In genomic region chr1:248820041-248820585, GRCh38 we compare ENCODE assay signal across 15 cellular contexts. TPM values are rescaled to one million over a fixed set of nuclear protein-coding genes. Genes with fewer than 3 reads are reported as not detected.
A peak's percentile ranks its signal among the peaks of the same experiment; 100 is the strongest.
DNase-seq lines count a peak whose midpoint lies in the region; ATAC-seq, FAIRE-seq and TF ChIP-seq lines count a peak whose summit lies in the region.
"Had no signal": no experiment of that assay in that cellular context is flagged by ENCODE, and none has a peak within 500 bp of the region (broad histone marks: within the 10 kb centered on the region; RNA-seq: fewer than 3 reads in every experiment).

No MANE protein-coding gene starts in this region.

- no peaks in the 10 kb centered on the region; the same call in 1 of the 2 replicates for H3K27me3 Mint-ChIP-seq in HFFc6 (ENCODE audit: insufficient read depth)
- H3K27me3 Mint-ChIP-seq: activated naive CD8-positive, alpha-beta T cell treated with anti-CD3 and anti-CD28 coated beads, Interleukin-2, amount 50 U/mL, for 24 hours had no signal

- 88% methylated on average over 7 of the region's 7 CpGs for WGBS in SK-N-SH (ENCODE audit: low lambda C conversion rate)
- WGBS in K562 (ENCODE audit: insufficient coverage, low coverage, missing lambda C conversion rate): 77% methylated on average over 7 of the region's 7 CpGs
- 90 to 92% methylated on average over 7 of the region's 7 CpGs for WGBS in sigmoid colon, 2 donors

- in situ Hi-C loops in K562 (cut with MboI): no loop called here

- H3K27me3 ChIP-seq in SK-N-SH (ENCODE audit: insufficient read depth) (no peaks in the 10 kb centered on the region), K562 (ENCODE audit: control insufficient read depth in 2 of 2, insufficient read depth in 2 of 2, low read length in 2 of 2) (no peaks in the 10 kb centered on the region), osteoblast (ENCODE audit: insufficient read depth, low read length) (no peaks in the 10 kb centered on the region), sigmoid colon (no peaks in the 10 kb centered on the region)
- H3K27me3 ChIP-seq: suprapubic skin had no signal

- peak overlapping the region; percentile 94; the same call in 1 of the 2 replicates for H3K4me3 Mint-ChIP-seq in HFFc6
- H3K4me3 Mint-ChIP-seq: activated naive CD8-positive, alpha-beta T cell treated with anti-CD3 and anti-CD28 coated beads, Interleukin-2, amount 50 U/mL, for 24 hours had no signal

- no peaks in the 10 kb centered on the region for H3K9me3 Mint-ChIP-seq in HFFc6
- H3K9me3 Mint-ChIP-seq: activated naive CD8-positive, alpha-beta T cell treated with anti-CD3 and anti-CD28 coated beads, Interleukin-2, amount 50 U/mL, for 24 hours had no signal

- peaks cover 62% of the 10 kb centered on the region for H3K4me1 Mint-ChIP-seq in HFFc6 (ENCODE audit: low read depth)

- H3K9me2 ChIP-seq in SK-N-SH: no peaks in the 10 kb centered on the region

- DNase-seq in SK-N-SH: peak; percentile 4
- DNase-seq in HFFc6: no peak
- DNase-seq in K562 (ENCODE audit: extremely low read depth in 1 of 4, low spot score in 3 of 4): peak in 1 of 4 experiments; percentile 5
- no peak for DNase-seq in osteoblast (ENCODE audit: insufficient read length, low spot score, missing footprints)
- no peak for DNase-seq in DMS79 (lab: John Stamatoyannopoulos, UW)
- no peak for DNase-seq in sigmoid colon
- no peak for DNase-seq in DMS 273 (lab: John Stamatoyannopoulos, UW; ENCODE audit: unreplicated experiment)
- DNase-seq: activated naive CD8-positive, alpha-beta T cell treated with anti-CD3 and anti-CD28 coated beads, Interleukin-2, amount 50 U/mL, for 24 hours; activated T-cell treated with anti-CD3 and anti-CD28 coated beads for 4 hours; GOT3; retina had no signal

- peak overlapping the region in 1 of 2 experiments; percentile 92; a peak in 2 of 4 replicates for H3K27ac ChIP-seq in SK-N-SH (ENCODE audit: low read depth in 2 of 2, low read length in 1 of 2)
- H3K27ac ChIP-seq in K562 (ENCODE audit: extremely low read depth, low read depth, low read length): no peak overlapping the region
- H3K27ac ChIP-seq in osteoblast (ENCODE audit: low read depth, low read length): peak overlapping the region; percentile 98
- H3K27ac ChIP-seq in sigmoid colon: no peak overlapping the region
- H3K27ac ChIP-seq: 22Rv1, suprapubic skin had no signal

- TF ChIP-seq POLR2A in K562 (conservative IDR thresholded peaks at IDR 0.05): no peak
- TF ChIP-seq POLR2A in sigmoid colon (IDR thresholded peaks at IDR 0.05): no peak

- no peak overlapping the region for H3K9ac ChIP-seq in SK-N-SH
- no peak overlapping the region for H3K9ac ChIP-seq in K562 (ENCODE audit: insufficient read depth in 1 of 2, low read depth in 2 of 2, low read length in 2 of 2)

- peaks cover 6% of the 10 kb centered on the region; the same call in 1 of the 2 replicates for H4K20me1 ChIP-seq in SK-N-SH (ENCODE audit: insufficient read depth)
- H4K20me1 ChIP-seq in K562 (replicated peaks; ENCODE audit: control insufficient read depth, insufficient read depth, low read length): peaks cover 5% of the 10 kb centered on the region; the same call in 1 of the 2 replicates
- peaks cover 29% of the 10 kb centered on the region for H4K20me1 ChIP-seq in osteoblast (ENCODE audit: insufficient read depth, low read length)

- ATAC-seq in SK-N-SH treated with all-trans-retinoic acid at 6 μM for 48 hours: no peak
- ATAC-seq in K562: no peak
- ATAC-seq: activated naive CD8-positive, alpha-beta T cell treated with anti-CD3 and anti-CD28 coated beads, Interleukin-2, amount 50 U/mL, for 24 hours had no signal

- H3K4me1 ChIP-seq in SK-N-SH (ENCODE audit: control insufficient read depth in 1 of 2, insufficient read depth in 2 of 2, low read depth in 1 of 2, low read length in 1 of 2): peaks cover 33 to 41% of the 10 kb centered on the region in 2 experiments
- H3K4me1 ChIP-seq in K562 (replicated peaks in 1 of 2; ENCODE audit: control insufficient read depth in 2 of 2, insufficient read depth in 2 of 2, low read length in 2 of 2): peaks cover 6 to 21% of the 10 kb centered on the region in 2 experiments; a peak in 4 of 5 replicates
- H3K4me1 ChIP-seq in osteoblast (ENCODE audit: insufficient read depth, low read length): peaks cover 47% of the 10 kb centered on the region
- H3K4me1 ChIP-seq in sigmoid colon: peaks cover 0 to 65% (median 62%) of the 10 kb centered on the region in 4 donors

- H3K36me3 ChIP-seq in SK-N-SH (replicated peaks in 1 of 2; ENCODE audit: control insufficient read depth in 1 of 2, insufficient read depth in 2 of 2, low read length in 1 of 2) (peaks cover 14 to 46% of the 10 kb centered on the region in 2 experiments), K562 (ENCODE audit: control insufficient read depth, insufficient read depth, low read length) (peaks cover 80% of the 10 kb centered on the region), osteoblast (ENCODE audit: insufficient read depth, low read length) (peaks cover 49% of the 10 kb centered on the region), sigmoid colon (peaks cover 13 to 28% (median 19%) of the 10 kb centered on the region in 4 donors)

- POLR2A ChIA-PET in SK-N-SH (lab: Yijun Ruan, JAX): no interaction called here
- POLR2A ChIA-PET in K562 (lab: Yijun Ruan, JAX): interaction anchor here (0.6 to 3.9 kb wide), 5 partner anchors 9 to 25 kb away, joined by 3 to 14 read pairs (median 4); partner anchors contain the start of gene ZNF672

- peak overlapping the region; percentile 81; the same call in 1 of the 2 replicates for H3K4me2 ChIP-seq in SK-N-SH
- no peak overlapping the region for H3K4me2 ChIP-seq in K562 (ENCODE audit: insufficient read depth, low read length)
- no peak overlapping the region for H3K4me2 ChIP-seq in osteoblast (ENCODE audit: insufficient read depth, low read length)

- H3K4me3 ChIP-seq in SK-N-SH (ENCODE audit: low read depth in 2 of 2, low read length in 1 of 2): no peak overlapping the region
- H3K4me3 ChIP-seq in K562: no peak overlapping the region
- H3K4me3 ChIP-seq in osteoblast (ENCODE audit: insufficient read depth, low read length): no peak overlapping the region
- H3K4me3 ChIP-seq in sigmoid colon: no peak overlapping the region
- H3K4me3 ChIP-seq: suprapubic skin had no signal

- no peak for TF ChIP-seq EP300 in SK-N-SH (IDR thresholded peaks at IDR 0.05; ENCODE audit: borderline replicate concordance in 1 of 2, low read depth in 1 of 2, low read length in 1 of 2)
- TF ChIP-seq EP300 in K562 (IDR thresholded peaks at IDR 0.05; ENCODE audit: low read length): no peak
- TF ChIP-seq EP300 in sigmoid colon (IDR thresholded peaks at IDR 0.05): no peak

- H3K9me1 ChIP-seq in K562 (ENCODE audit: control insufficient read depth, insufficient read depth, low read length): no peaks in the 10 kb centered on the region

- H3K79me2 ChIP-seq in SK-N-SH (ENCODE audit: insufficient read depth) (peaks cover 75% of the 10 kb centered on the region), K562 (ENCODE audit: control insufficient read depth, insufficient read depth, low read length) (peaks cover 42% of the 10 kb centered on the region), osteoblast (ENCODE audit: insufficient read depth, low read length) (peaks cover 84% of the 10 kb centered on the region)

- CTCF ChIA-PET in SK-N-SH (lab: Yijun Ruan, JAX): interaction anchor here (1.1 to 5.0 kb wide), 3 partner anchors 13 to 201 kb away, joined by 3 to 24 read pairs (median 7); no protein-coding TSS in a partner anchor
- CTCF ChIA-PET in K562 (lab: Yijun Ruan, JAX; ENCODE audit: low intra/inter-chr PET ratio): interaction anchor here (1.0 kb wide), 1 partner anchor 416 kb away, joined by 4 read pairs; no protein-coding TSS in a partner anchor

- no peak for TF ChIP-seq CTCF in SK-N-SH (IDR thresholded peaks at IDR 0.05)
- TF ChIP-seq CTCF in HFFc6 (IDR thresholded peaks at IDR 0.05): 0 out of 2 replicates have a peak, but pooled peaks have one; percentile 8
- peak in 2 of 3 experiments; percentile 1 to 7; a peak in 1 of 6 replicates for TF ChIP-seq CTCF in K562 (IDR thresholded peaks at IDR 0.05 in 2 of 3, conservative IDR thresholded peaks at IDR 0.05 in 1 of 3; ENCODE audit: insufficient read depth in 2 of 3, low read depth in 1 of 3, low read length in 3 of 3)
- TF ChIP-seq CTCF in osteoblast (IDR thresholded peaks at IDR 0.05; ENCODE audit: extremely low read depth, low read depth, low read length): no peak
- TF ChIP-seq CTCF in sigmoid colon (IDR thresholded peaks at IDR 0.05): no peak

- TF ChIP-seq RAD21 in SK-N-SH (IDR thresholded peaks at IDR 0.05; ENCODE audit: low read length): no peak
- no peak for TF ChIP-seq RAD21 in K562 (CRISPR knock-in tag; conservative IDR thresholded peaks at IDR 0.05 in 1 of 2, IDR thresholded peaks at IDR 0.05 in 1 of 2)

- no peak for FAIRE-seq in K562 (lab: Jason Lieb, UNC)
- FAIRE-seq: endothelial cell of umbilical vein had no signal

- peaks cover 29% of the 10 kb centered on the region for H3F3A ChIP-seq in SK-N-SH (replicated peaks; ENCODE audit: insufficient read depth)

- H2AFZ ChIP-seq in SK-N-SH (ENCODE audit: low read depth) (no peak overlapping the region), K562 (ENCODE audit: low read depth, low read length) (no peak overlapping the region), osteoblast (ENCODE audit: low read length) (no peak overlapping the region)

- H3K27ac Mint-ChIP-seq in HFFc6: peak overlapping the region; percentile 98
- H3K27ac Mint-ChIP-seq: activated naive CD8-positive, alpha-beta T cell treated with anti-CD3 and anti-CD28 coated beads, Interleukin-2, amount 50 U/mL, for 24 hours had no signal

- peaks cover 61% of the 10 kb centered on the region for H3K36me3 Mint-ChIP-seq in HFFc6 (ENCODE audit: low read depth)

- BruUV-seq in K562 (replicated peaks; lab: Mats Ljungman, UMichigan): no TSS peak

- intact Hi-C loops in K562 (cut with micrococcal nuclease): no loop called here
- intact Hi-C loops in sigmoid colon (cut with DNase I): no loop called here

- H3K9me3 ChIP-seq in SK-N-SH: no peaks in the 10 kb centered on the region
- no peaks in the 10 kb centered on the region for H3K9me3 ChIP-seq in K562 (replicated peaks; ENCODE audit: control insufficient read depth, insufficient read depth, low read depth, low read length)
- no peaks in the 10 kb centered on the region for H3K9me3 ChIP-seq in osteoblast (ENCODE audit: low read depth, low read length)
- no peaks in the 10 kb centered on the region for H3K9me3 ChIP-seq in sigmoid colon
- H3K9me3 ChIP-seq: suprapubic skin had no signal

RNA-seq across cellular contexts. Expression of gene SH3BP5L, which starts 5.6 kb away (rescaled TPM):
- polyA plus RNA-seq in SK-N-SH (2012; rRNA removed) (32.1 and 37.3 TPM in 2 replicates), K562 (2011; rRNA removed) (16.1 and 20.2 TPM in 2 replicates), K562 (2014; fragmentation: Illumina TruSeq; extraction: Trizol) (15.7 and 20.2 TPM in 2 replicates), K562 (2014; fragmentation: Nextera tagmentation; extraction: Ambion mirVana) (1 to 10 TPM; 1.9 to 2.7 TPM), K562 (2014; rRNA removed) (18.8 and 20.7 TPM in 2 replicates), sigmoid colon (10 to 100 TPM; 16.2 to 23.5 (median 19.0) TPM)
- 16.7 and 25.0 TPM in 2 replicates for polyA plus RNA-seq in SK-N-SH (2012; cell fraction: cytosol; rRNA removed)
- 57.5 and 58.1 TPM in 2 replicates for polyA plus RNA-seq in SK-N-SH (2012; cell fraction: nucleus; rRNA removed)
- total RNA-seq in HFFc6 (2021; fragmentation: NEBNext Ultra II Directional; extraction: Animal tissue kit (Norgen Biotek cat#: 25700)): 10 to 100 TPM; 29.8 to 42.1 (median 32.2) TPM
- total RNA-seq in K562 (2011; cell fraction: chromatin; rRNA removed; ENCODE audit: low replicate concordance): 51.2 and 69.6 TPM in 2 replicates
- total RNA-seq in K562 (2011; cell fraction: nucleolus; rRNA removed): 41.5 and 45.0 TPM in 2 replicates
- 64.2 and 69.8 TPM in 2 replicates for total RNA-seq in K562 (2011; cell fraction: nucleoplasm; rRNA removed)
- total RNA-seq in K562 (2014; rRNA removed) (22.0 and 22.5 TPM in 2 replicates), K562 (2014; rRNA removed; fragmentation: Illumina TruSeq; extraction: Trizol) (9.3 and 10.3 TPM in 2 replicates), K562 (2015; rRNA removed; fragmentation: Illumina TruSeq; extraction: Trizol) (15.4 and 15.8 TPM in 2 replicates), K562 (2021) (21.2 and 26.5 TPM in 2 replicates), osteoblast (23.6 and 25.3 TPM in 2 replicates), sigmoid colon (10 to 100 TPM; 13.7 to 18.3 (median 15.3) TPM)
- polyA plus RNA-seq in K562 (2011; cell fraction: cytosol; rRNA removed): 23.0 and 29.3 TPM in 2 replicates
- 59.0 and 59.2 TPM in 2 replicates for polyA plus RNA-seq in K562 (2011; cell fraction: nucleus; rRNA removed)
- polyA plus RNA-seq in K562 (2012): 15.5 and 18.3 TPM in 2 replicates
- 17.2 and 18.0 TPM in 2 replicates for polyA minus RNA-seq in K562 (2011; rRNA and poly(A)+ RNA removed)
- 9.8 and 10.9 TPM in 2 replicates for polyA minus RNA-seq in K562 (2011; cell fraction: cytosol; rRNA and poly(A)+ RNA removed)
- polyA minus RNA-seq in K562 (2011; cell fraction: nucleus; rRNA and poly(A)+ RNA removed): 22.5 and 28.8 TPM in 2 replicates

RNA-seq across cellular contexts. Expression of gene ZNF672, which starts 17.9 kb away (rescaled TPM):
- polyA plus RNA-seq in SK-N-SH (2012; rRNA removed): 14.2 and 16.0 TPM in 2 replicates
- 9.0 and 12.7 TPM in 2 replicates for polyA plus RNA-seq in SK-N-SH (2012; cell fraction: cytosol; rRNA removed)
- polyA plus RNA-seq in SK-N-SH (2012; cell fraction: nucleus; rRNA removed): 24.5 and 34.1 TPM in 2 replicates
- 10 to 100 TPM; 13.8 to 20.8 (median 17.6) TPM for total RNA-seq in HFFc6 (2021; fragmentation: NEBNext Ultra II Directional; extraction: Animal tissue kit (Norgen Biotek cat#: 25700))
- total RNA-seq in K562 (2011; cell fraction: chromatin; rRNA removed; ENCODE audit: low replicate concordance): 34.4 and 79.5 TPM in 2 replicates
- 65.9 and 72.4 TPM in 2 replicates for total RNA-seq in K562 (2011; cell fraction: nucleolus; rRNA removed)
- 48.4 and 53.1 TPM in 2 replicates for total RNA-seq in K562 (2011; cell fraction: nucleoplasm; rRNA removed)
- 40.0 and 54.3 TPM in 2 replicates for total RNA-seq in K562 (2014; rRNA removed)
- total RNA-seq in K562 (2014; rRNA removed; fragmentation: Illumina TruSeq; extraction: Trizol): 11.9 and 12.3 TPM in 2 replicates
- 18.7 and 18.9 TPM in 2 replicates for total RNA-seq in K562 (2015; rRNA removed; fragmentation: Illumina TruSeq; extraction: Trizol)
- 57.9 and 61.2 TPM in 2 replicates for total RNA-seq in K562 (2021)
- 50.6 and 51.5 TPM in 2 replicates for polyA plus RNA-seq in K562 (2011; rRNA removed)
- 71.7 and 126 TPM in 2 replicates for polyA plus RNA-seq in K562 (2011; cell fraction: cytosol; rRNA removed)
- 54.1 and 88.1 TPM in 2 replicates for polyA plus RNA-seq in K562 (2011; cell fraction: nucleus; rRNA removed)
- polyA plus RNA-seq in K562 (2012): 32.4 and 38.9 TPM in 2 replicates
- polyA plus RNA-seq in K562 (2014; fragmentation: Illumina TruSeq; extraction: Trizol): 20.3 and 24.1 TPM in 2 replicates
- polyA plus RNA-seq in K562 (2014; fragmentation: Nextera tagmentation; extraction: Ambion mirVana): 1 to 10 TPM; 1.9 to 3.1 TPM
- 39.9 and 40.8 TPM in 2 replicates for polyA plus RNA-seq in K562 (2014; rRNA removed)
- polyA minus RNA-seq in K562 (2011; rRNA and poly(A)+ RNA removed): 34.0 and 51.2 TPM in 2 replicates
- polyA minus RNA-seq in K562 (2011; cell fraction: cytosol; rRNA and poly(A)+ RNA removed): 40.2 and 43.1 TPM in 2 replicates
- 39.4 and 43.4 TPM in 2 replicates for polyA minus RNA-seq in K562 (2011; cell fraction: nucleus; rRNA and poly(A)+ RNA removed)
- total RNA-seq in osteoblast: 15.2 and 15.3 TPM in 2 replicates
- total RNA-seq in sigmoid colon: 10 to 100 TPM; 17.5 to 31.1 (median 22.5) TPM
- 10 to 100 TPM; 14.4 to 25.6 (median 17.6) TPM for polyA plus RNA-seq in sigmoid colon

RNA-seq across cellular contexts. Expression of gene ZNF692, which starts 38.8 kb away (rescaled TPM):
- polyA plus RNA-seq in SK-N-SH (2012; rRNA removed) (47.0 and 62.9 TPM in 2 replicates), K562 (2011; rRNA removed) (84.9 and 129 TPM in 2 replicates), K562 (2014; fragmentation: Illumina TruSeq; extraction: Trizol) (59.9 and 69.6 TPM in 2 replicates), K562 (2014; fragmentation: Nextera tagmentation; extraction: Ambion mirVana) (10 to 100 TPM in 1 of 2 experiments, 1 to 10 TPM in 1; 8.4 to 10.5 TPM), K562 (2014; rRNA removed) (141 and 143 TPM in 2 replicates), sigmoid colon (10 to 100 TPM in 2 of 3 donors, 1 to 10 TPM in 1; 5.4 to 63.2 (median 10.4) TPM)
- polyA plus RNA-seq in SK-N-SH (2012; cell fraction: cytosol; rRNA removed): 8.9 and 14.8 TPM in 2 replicates
- 466 and 588 TPM in 2 replicates for polyA plus RNA-seq in SK-N-SH (2012; cell fraction: nucleus; rRNA removed)
- total RNA-seq in HFFc6 (2021; fragmentation: NEBNext Ultra II Directional; extraction: Animal tissue kit (Norgen Biotek cat#: 25700)): 10 to 100 TPM; 18.4 to 28.9 (median 21.1) TPM
- 236 and 421 TPM in 2 replicates for total RNA-seq in K562 (2011; cell fraction: chromatin; rRNA removed; ENCODE audit: low replicate concordance)
- 304 and 320 TPM in 2 replicates for total RNA-seq in K562 (2011; cell fraction: nucleolus; rRNA removed)
- total RNA-seq in K562 (2011; cell fraction: nucleoplasm; rRNA removed): 263 and 277 TPM in 2 replicates
- total RNA-seq in K562 (2014; rRNA removed) (55.9 and 63.3 TPM in 2 replicates), K562 (2014; rRNA removed; fragmentation: Illumina TruSeq; extraction: Trizol) (20.5 and 27.3 TPM in 2 replicates), K562 (2015; rRNA removed; fragmentation: Illumina TruSeq; extraction: Trizol) (40.1 and 43.3 TPM in 2 replicates), K562 (2021) (62.9 and 73.7 TPM in 2 replicates), osteoblast (9.1 and 12.3 TPM in 2 replicates), sigmoid colon (10 to 100 TPM; 23.5 to 59.8 (median 30.9) TPM)
- polyA plus RNA-seq in K562 (2011; cell fraction: cytosol; rRNA removed): 100 and 109 TPM in 2 replicates
- polyA plus RNA-seq in K562 (2011; cell fraction: nucleus; rRNA removed): 1,169 and 1,324 TPM in 2 replicates
- 58.7 and 101 TPM in 2 replicates for polyA plus RNA-seq in K562 (2012)
- 26.6 and 29.0 TPM in 2 replicates for polyA minus RNA-seq in K562 (2011; rRNA and poly(A)+ RNA removed)
- 9.8 and 20.9 TPM in 2 replicates for polyA minus RNA-seq in K562 (2011; cell fraction: cytosol; rRNA and poly(A)+ RNA removed)
- 114 and 127 TPM in 2 replicates for polyA minus RNA-seq in K562 (2011; cell fraction: nucleus; rRNA and poly(A)+ RNA removed)

Comparison
In these comparisons a context has a peak if more than half of its experiments do, and no peak if none do; other contexts are left out.
1. CTCF ChIP-seq: peak in HFFc6 (single experiment) and K562 (2 of 3); none in SK-N-SH (single experiment), osteoblast (single experiment) and sigmoid colon (0 of 4).
2. Of the 27 proteins assayed by ChIP-seq in both K562 and SK-N-SH: peak only in K562: CTCF; only in SK-N-SH: none; in both: none; in neither: 26.